ENCODE assay signal across 8 cellular contexts in the genomic region with DNA sequence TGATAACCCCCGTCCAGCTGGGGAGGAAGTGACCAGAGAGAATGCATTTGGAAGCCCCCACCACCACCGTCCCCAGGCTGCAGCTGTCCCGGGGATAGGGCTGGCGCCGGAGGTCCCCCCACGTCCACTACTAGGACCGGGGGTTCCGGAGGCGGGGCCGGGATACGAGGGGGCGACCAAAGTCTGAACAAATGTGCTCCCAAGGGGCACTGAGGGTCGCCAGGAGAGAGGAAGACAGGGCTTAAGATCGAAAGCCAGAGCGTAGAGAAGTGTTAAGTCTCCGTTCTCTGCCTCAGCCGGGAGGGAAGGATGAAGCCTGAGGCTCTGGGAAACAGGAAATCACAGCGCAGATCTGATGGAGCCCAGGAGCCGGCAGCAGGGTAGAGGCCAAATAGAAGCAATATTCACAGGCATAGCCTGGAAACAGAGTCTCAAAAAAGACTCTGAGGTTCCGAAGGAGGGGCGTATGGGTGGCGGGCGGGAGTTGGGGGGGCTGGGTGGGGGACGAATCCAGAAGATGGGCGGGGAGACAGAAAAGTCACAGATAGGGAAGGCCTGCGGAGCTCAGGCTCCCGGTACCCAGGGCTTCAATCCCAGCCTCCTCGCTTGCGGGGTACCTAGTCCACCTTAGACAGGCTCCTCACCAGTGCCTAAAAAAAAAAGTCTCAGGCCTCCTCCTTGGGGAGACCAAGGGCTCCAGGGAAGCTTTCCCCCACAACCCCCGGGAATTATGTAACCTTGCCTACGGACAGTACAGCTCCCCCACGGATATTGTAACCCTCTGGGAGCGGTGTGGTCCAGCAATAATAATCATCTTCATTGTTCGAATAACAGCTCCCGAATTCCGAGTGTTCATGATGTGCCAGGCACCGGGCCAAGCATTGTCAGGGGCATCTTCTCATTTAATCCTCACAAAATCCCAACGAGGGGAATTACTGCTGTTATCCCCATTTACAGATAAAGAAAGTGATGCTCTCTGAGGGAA. TPM values are rescaled to one million over a fixed set of nuclear protein-coding genes. Genes with fewer than 3 reads are reported as not detected.
DNase-seq lines count a peak whose midpoint lies in the region; TF ChIP-seq lines count a peak whose summit lies in the region.

No MANE protein-coding gene starts in this region.

- peak overlapping the region; percentile 98 for H3K4me3 ChIP-seq in effector memory CD4-positive, alpha-beta T cell (ENCODE audit: insufficient read depth, low read depth, low read length, poor library complexity, severe bottlenecking)
- H3K4me3 ChIP-seq in tibial artery, result peak overlapping the region; percentile 85 to 97

- in situ Hi-C loops in G401 (cut with HindIII; ENCODE audit: low sequenced_read_pairs), result no loop called here

- H3K27ac ChIP-seq in effector memory CD4-positive, alpha-beta T cell (ENCODE audit: insufficient read depth, low read length, poor library complexity, severe bottlenecking), result peak overlapping the region; percentile 96
- H3K27ac ChIP-seq in tibial artery, result peak overlapping the region; percentile 99

- H3K36me3 ChIP-seq in effector memory CD4-positive, alpha-beta T cell (ENCODE audit: control insufficient read depth, insufficient read depth, low read length), result no peaks in the 10 kb centered on the region
- no peaks in the 10 kb centered on the region for H3K36me3 ChIP-seq in tibial artery

- H3K27me3 ChIP-seq in effector memory CD4-positive, alpha-beta T cell (replicated peaks; ENCODE audit: control insufficient read depth, insufficient read depth, low read length, poor library complexity, severe bottlenecking), result no peaks in the 10 kb centered on the region
- H3K27me3 ChIP-seq in tibial artery, result no peaks in the 10 kb centered on the region

- peak; percentile 45 for DNase-seq in 8988T
- peak; percentile 78 for DNase-seq in G401 (ENCODE audit: low spot score)
- DNase-seq in RPMI8226, result peak; percentile 18
- no peak for DNase-seq in effector memory CD4-positive, alpha-beta T cell
- peak; percentile 65 for DNase-seq in medulla oblongata (ENCODE audit: extremely low spot score)
- DNase-seq in tibial artery, result peak; percentile 58 to 79
- no peak for DNase-seq in GF-D8 (lab: John Stamatoyannopoulos, UW)
- no peak for DNase-seq in AML-193 (lab: John Stamatoyannopoulos, UW)

- intact Hi-C loops in tibial artery (cut with DNase I; ENCODE audit: low total_unique reads), result no loop called here

- H3K9me3 ChIP-seq in effector memory CD4-positive, alpha-beta T cell (ENCODE audit: control insufficient read depth, low read length), result no peaks in the 10 kb centered on the region
- no peaks in the 10 kb centered on the region for H3K9me3 ChIP-seq in tibial artery

- TF ChIP-seq CTCF in tibial artery (IDR thresholded peaks at IDR 0.05), result no peak

- H3K4me1 ChIP-seq in effector memory CD4-positive, alpha-beta T cell (ENCODE audit: control insufficient read depth, insufficient read depth, low read length, poor library complexity, severe bottlenecking), result peaks cover 25% of the 10 kb centered on the region
- peaks cover 0 to 33% (median 30%) of the 10 kb centered on the region in 4 donors for H3K4me1 ChIP-seq in tibial artery

RNA-seq across cellular contexts. Expression of a gene that starts 1.1 kb away (rescaled TPM):
- 157 and 165 TPM in 2 replicates for total RNA-seq in G401 (2014; rRNA removed; shearing (Covaris generic))

RNA-seq across cellular contexts. Expression of a gene that starts 13.0 kb away (rescaled TPM):
- total RNA-seq in G401 (2014; rRNA removed; shearing (Covaris generic)), result 14.3 and 21.2 TPM in 2 replicates

RNA-seq across cellular contexts. Expression of a gene that starts 13.7 kb away (rescaled TPM):
- total RNA-seq in G401 (2014; rRNA removed; shearing (Covaris generic)), result 30.0 and 37.1 TPM in 2 replicates

RNA-seq across cellular contexts. Expression of a gene that starts 35.9 kb away (rescaled TPM):
- total RNA-seq in G401 (2014; rRNA removed; shearing (Covaris generic)), result 7.9 and 13.6 TPM in 2 replicates

RNA-seq across cellular contexts. Expression of a gene that starts 38.6 kb away (rescaled TPM):
- 41.1 and 52.0 TPM in 2 replicates for total RNA-seq in G401 (2014; rRNA removed; shearing (Covaris generic))

Comparison
In these comparisons a context has a peak if more than half of its experiments do, and no peak if none do; other contexts are left out.
1. DNase-seq: peak in 8988T (single experiment), G401 (single experiment), RPMI8226 (single experiment), medulla oblongata (single experiment) and tibial artery (2 of 2); none in effector memory CD4-positive, alpha-beta T cell (0 of 3), GF-D8 (single experiment) and AML-193 (0 of 2).